ENCODE assay signal across 9 cellular contexts in genomic region chr14:64758025-64758521, GRCh38. TPM values are rescaled to one million over a fixed set of nuclear protein-coding genes. Genes with fewer than 3 reads are reported as not detected.
DNase-seq lines count a peak whose midpoint lies in the region; ATAC-seq and TF ChIP-seq lines count a peak whose summit lies in the region.
"Had no signal": no experiment of that assay in that cellular context is flagged by ENCODE, and none has a peak within 500 bp of the region (broad histone marks: within the 10 kb centered on the region; RNA-seq: fewer than 3 reads in every experiment).

No MANE protein-coding gene starts in this region.

- H3K27ac ChIP-seq in CD4-positive, alpha-beta memory T cell (ENCODE audit: low read depth, low read length): peak overlapping the region; percentile 58
- H3K27ac ChIP-seq in esophagus squamous epithelium: peak overlapping the region; percentile 5 to 35 (median 14)
- H3K27ac ChIP-seq: neutrophil had no signal

- no peak overlapping the region for H3K4me3 ChIP-seq in CD4-positive, alpha-beta memory T cell (ENCODE audit: low read length in 2 of 2)
- no peak overlapping the region for H3K4me3 ChIP-seq in esophagus squamous epithelium

- no peaks in the 10 kb centered on the region for H3K36me3 ChIP-seq in CD4-positive, alpha-beta memory T cell (ENCODE audit: insufficient read depth, low read length)
- no peaks in the 10 kb centered on the region for H3K36me3 ChIP-seq in esophagus squamous epithelium
- H3K36me3 ChIP-seq: neutrophil had no signal

- no peaks in the 10 kb centered on the region for H3K27me3 ChIP-seq in CD4-positive, alpha-beta memory T cell (ENCODE audit: insufficient read depth, low read length)
- peaks cover 0 to 2% (median 0%) of the 10 kb centered on the region in 4 donors for H3K27me3 ChIP-seq in esophagus squamous epithelium

- ATAC-seq in natural killer cell treated with Interleukin-12 subunit alpha and Interleukin-12 subunit beta and Interleukin-15 and Interleukin-18, amount 100 ng/mL, for 72 hours: no peak
- ATAC-seq in HG03469 (IDR thresholded peaks at IDR 0.05; ENCODE audit: unreplicated experiment): no peak

- no TSS peak for BruUV-seq in Calu3 (replicated peaks; lab: Mats Ljungman, UMichigan)

- H3K27me3 Mint-ChIP-seq in CD4-positive, alpha-beta memory T cell: no peaks in the 10 kb centered on the region
- peaks cover 0 to 10% of the 10 kb centered on the region in 2 donors for H3K27me3 Mint-ChIP-seq in natural killer cell treated with Interleukin-12 subunit alpha and Interleukin-12 subunit beta and Interleukin-15 and Interleukin-18, amount 100 ng/mL, for 72 hours
- H3K27me3 Mint-ChIP-seq in Calu3 (ENCODE audit: unreplicated experiment): peaks cover 42% of the 10 kb centered on the region

- CTCF ChIA-PET in CD4-positive, alpha-beta memory T cell (lab: Charles Lee; ENCODE audit: partially characterized antibody): interaction anchor here (2.2 to 4.9 kb wide), 4 partner anchors 11 to 86 kb away, joined by 10 to 98 read pairs (median 14); partner anchors contain the start of gene PLEKHG3
- CTCF ChIA-PET in Calu3 (lab: Charles Lee): interaction anchor here (0.6 to 1.4 kb wide), 7 partner anchors 10 to 387 kb away, joined by 3 to 4 read pairs (median 3); no protein-coding TSS in a partner anchor

- H3K9me3 Mint-ChIP-seq in CD4-positive, alpha-beta memory T cell: no peaks in the 10 kb centered on the region
- H3K9me3 Mint-ChIP-seq in natural killer cell treated with Interleukin-12 subunit alpha and Interleukin-12 subunit beta and Interleukin-15 and Interleukin-18, amount 100 ng/mL, for 72 hours: no peaks in the 10 kb centered on the region
- H3K9me3 Mint-ChIP-seq in Calu3 (ENCODE audit: low read depth, unreplicated experiment): no peaks in the 10 kb centered on the region

- peak overlapping the region; percentile 85 to 98 (median 95) for H3K27ac Mint-ChIP-seq in CD4-positive, alpha-beta memory T cell
- peak overlapping the region in 1 of 2 donors; percentile 39 for H3K27ac Mint-ChIP-seq in natural killer cell treated with Interleukin-12 subunit alpha and Interleukin-12 subunit beta and Interleukin-15 and Interleukin-18, amount 100 ng/mL, for 72 hours
- no peak overlapping the region for H3K27ac Mint-ChIP-seq in Calu3 (ENCODE audit: unreplicated experiment)

- intact Hi-C loops in CD4-positive, alpha-beta memory T cell (cut with micrococcal nuclease): loop anchor here (5.0 kb wide), 4 partner anchors 36 to 344 kb away; partner anchors contain the start of genes FNTB and MAX
- intact Hi-C loops in esophagus squamous epithelium (cut with DNase I) (no loop called here), Calu3 (cut with micrococcal nuclease; ENCODE audit: unreplicated experiment) (no loop called here)

- TF ChIP-seq CTCF in esophagus squamous epithelium (IDR thresholded peaks at IDR 0.05) (no peak), Calu3 (IDR thresholded peaks at IDR 0.05; ENCODE audit: unreplicated experiment) (no peak)

- TF ChIP-seq POLR2A in esophagus squamous epithelium (IDR thresholded peaks at IDR 0.05): no peak

- no peaks in the 10 kb centered on the region for H3K36me3 Mint-ChIP-seq in CD4-positive, alpha-beta memory T cell
- H3K36me3 Mint-ChIP-seq in natural killer cell treated with Interleukin-12 subunit alpha and Interleukin-12 subunit beta and Interleukin-15 and Interleukin-18, amount 100 ng/mL, for 72 hours: no peaks in the 10 kb centered on the region
- H3K36me3 Mint-ChIP-seq in Calu3 (ENCODE audit: insufficient read depth, unreplicated experiment): peaks cover 15% of the 10 kb centered on the region

- DNase-seq in CD4-positive, alpha-beta memory T cell: peak in 3 of 5 donors; percentile 22 to 79 (median 31)
- DNase-seq in NCI-H524 (lab: John Stamatoyannopoulos, UW) (peak; percentile 68 to 89), esophagus squamous epithelium (lab: John Stamatoyannopoulos, UW) (no peak), cerebellar cortex (ENCODE audit: low spot score) (no peak), Calu3 (no peak)
- DNase-seq in natural killer cell treated with Interleukin-12 subunit alpha and Interleukin-12 subunit beta and Interleukin-15 and Interleukin-18, amount 100 ng/mL, for 72 hours (ENCODE audit: low spot score): no peak
- no peak for DNase-seq in NK-92 treated with Interleukin-12 subunit alpha and Interleukin-12 subunit beta, amount 100 ng/mL, for 24 hours (lab: John Stamatoyannopoulos, UW)

- 47 to 50% methylated on average over 3 of the region's 3 CpGs for WGBS in esophagus squamous epithelium, 2 donors

- POLR2A ChIA-PET in CD4-positive, alpha-beta memory T cell (lab: Charles Lee; ENCODE audit: partially characterized antibody): interaction anchor here (0.6 to 9.1 kb wide), 8 partner anchors 10 to 254 kb away, joined by 3 to 108 read pairs (median 4); partner anchors contain the start of genes PLEKHG3 and ZBTB1

- peak overlapping the region in 6 of 8 donors; percentile 27 to 74 (median 38) for H3K4me3 Mint-ChIP-seq in CD4-positive, alpha-beta memory T cell
- peak overlapping the region; percentile 27 for H3K4me3 Mint-ChIP-seq in natural killer cell treated with Interleukin-12 subunit alpha and Interleukin-12 subunit beta and Interleukin-15 and Interleukin-18, amount 100 ng/mL, for 72 hours
- no peak overlapping the region for H3K4me3 Mint-ChIP-seq in Calu3 (ENCODE audit: low read depth, unreplicated experiment)

- peaks cover 96% of the 10 kb centered on the region for H3K4me1 ChIP-seq in CD4-positive, alpha-beta memory T cell (ENCODE audit: insufficient read depth, low read length)
- peaks cover 35 to 76% (median 43%) of the 10 kb centered on the region in 3 donors for H3K4me1 ChIP-seq in esophagus squamous epithelium

- peaks cover 64 to 98% (median 80%) of the 10 kb centered on the region in 4 donors for H3K4me1 Mint-ChIP-seq in CD4-positive, alpha-beta memory T cell
- H3K4me1 Mint-ChIP-seq in natural killer cell treated with Interleukin-12 subunit alpha and Interleukin-12 subunit beta and Interleukin-15 and Interleukin-18, amount 100 ng/mL, for 72 hours (ENCODE audit: low read depth in 2 of 2): peaks cover 67 to 68% of the 10 kb centered on the region in 2 donors
- H3K4me1 Mint-ChIP-seq in Calu3 (ENCODE audit: low read depth, unreplicated experiment): peaks cover 70% of the 10 kb centered on the region

- no peaks in the 10 kb centered on the region for H3K9me3 ChIP-seq in CD4-positive, alpha-beta memory T cell (ENCODE audit: control insufficient read depth in 1 of 2, low read length in 2 of 2)
- H3K9me3 ChIP-seq in esophagus squamous epithelium: no peaks in the 10 kb centered on the region
- H3K9me3 ChIP-seq: neutrophil had no signal

RNA-seq across cellular contexts. Expression of gene PLEKHG3, which starts 53.8 kb away (rescaled TPM):
- total RNA-seq in CD4-positive, alpha-beta memory T cell: 10 to 100 TPM; 53.3 to 56.5 TPM
- 10 to 100 TPM; 10.8 to 62.6 TPM for polyA plus RNA-seq in CD4-positive, alpha-beta memory T cell
- total RNA-seq in esophagus squamous epithelium: 10 to 100 TPM; 44.6 to 87.8 (median 60.8) TPM
- total RNA-seq in natural killer cell treated with Interleukin-12 subunit alpha and Interleukin-12 subunit beta and Interleukin-15 and Interleukin-18, amount 100 ng/mL, for 72 hours: 10 to 100 TPM; 17.1 to 30.3 TPM
- 39.0 and 53.6 TPM in 2 replicates for total RNA-seq in Calu3 (2022)

Comparison
In these comparisons a context has a peak if more than half of its experiments do, and no peak if none do; other contexts are left out.
1. DNase-seq: peak in CD4-positive, alpha-beta memory T cell (3 of 5) and NCI-H524 (2 of 2); none in esophagus squamous epithelium (single experiment), natural killer cell treated with Interleukin-12 subunit alpha and Interleukin-12 subunit beta and Interleukin-15 and Interleukin-18, amount 100 ng/mL, for 72 hours (single experiment), NK-92 treated with Interleukin-12 subunit alpha and Interleukin-12 subunit beta, amount 100 ng/mL, for 24 hours (single experiment), cerebellar cortex (single experiment) and Calu3 (single experiment).